In the genomic region with DNA sequence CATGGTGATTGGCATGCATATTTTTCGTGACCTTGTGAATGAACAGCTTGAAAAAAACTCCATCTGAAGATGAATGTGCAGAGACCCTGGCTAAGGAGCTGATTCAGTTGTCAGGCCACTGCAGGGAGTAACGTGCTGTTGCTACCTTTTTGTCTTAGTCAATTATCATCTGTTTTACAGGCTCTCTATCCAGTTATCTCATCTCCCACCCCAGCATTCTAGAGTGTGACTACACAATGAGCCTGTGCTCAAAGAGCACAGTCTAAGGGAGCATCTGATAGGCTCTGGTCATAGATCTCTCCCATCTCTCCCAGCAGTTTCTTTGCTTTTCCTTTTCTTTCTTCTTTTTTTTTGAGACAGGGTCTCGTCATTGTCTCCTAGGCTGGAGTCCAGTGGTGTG, we compare ENCODE assay signal across 26 cellular contexts. TPM values are rescaled to one million over a fixed set of nuclear protein-coding genes. Genes with fewer than 3 reads are reported as not detected.
"Had no signal": no experiment of that assay in that cellular context is flagged by ENCODE, and none has a peak within 500 bp of the region (broad histone marks: within the 10 kb centered on the region; RNA-seq: fewer than 3 reads in every experiment).

No MANE protein-coding gene starts in this region.

- H3K9ac ChIP-seq: parathyroid adenoma had no signal

- DNase-seq: activated B cell treated with CpG ODN at 0.5 μM for 24 hours; activated CD4-positive, alpha-beta T cell treated with anti-CD3 and anti-CD28 coated beads for 36 hours; activated CD4-positive, alpha-beta T cell treated with anti-CD3 and anti-CD28 coated beads, Interleukin-2, amount 50 U/mL, for 48 hours; activated CD8-positive, alpha-beta memory T cell treated with anti-CD3 and anti-CD28 coated beads, Interleukin-2, amount 50 U/mL, for 48 hours; activated naive CD4-positive, alpha-beta T cell treated with Interleukin-2 at 50 U/mL for 16 hours; activated naive CD8-positive, alpha-beta T cell treated with anti-CD3 and anti-CD28 coated beads, Interleukin-2, amount 10 ng/mL, durations not matched to agents 7 days and 5 days; activated T-cell treated with anti-CD3 and anti-CD28 coated beads, Interleukin-2, amount 50 U/mL, for 4 hours; amniotic stem cell; effector CD4-positive, alpha-beta T cell; foreskin keratinocyte; kidney glomerular epithelial cell; left lung; midbrain; natural killer cell; sigmoid colon; stimulated activated CD4-positive, alpha-beta T cell treated with anti-CD3 and anti-CD28 coated beads, Interleukin-15, amount 100 ng/mL, for 24 hours; stimulated activated CD8-positive, alpha-beta memory T cell treated with anti-CD3 and anti-CD28 coated beads, Interleukin-4, amount 100 ng/mL, for 48 hours; stimulated activated naive CD4-positive, alpha-beta T cell; T1000 had no signal

- H3K36me3 Mint-ChIP-seq: natural killer cell, type B pancreatic cell had no signal

- H3K4me1 Mint-ChIP-seq: activated CD4-positive, alpha-beta T cell treated with anti-CD3 and anti-CD28 coated beads for 36 hours; activated naive CD8-positive, alpha-beta T cell treated with anti-CD3 and anti-CD28 coated beads, Interleukin-2, amount 10 ng/mL, durations not matched to agents 7 days and 5 days; natural killer cell had no signal

- H3K9me3 Mint-ChIP-seq: activated naive CD8-positive, alpha-beta T cell treated with anti-CD3 and anti-CD28 coated beads, Interleukin-2, amount 10 ng/mL, durations not matched to agents 7 days and 5 days; activated T-cell treated with anti-CD3 and anti-CD28 coated beads, Interleukin-2, amount 50 U/mL, for 4 hours; natural killer cell; type B pancreatic cell had no signal

- H3K27ac Mint-ChIP-seq: activated B cell treated with CpG ODN at 0.5 μM for 24 hours; activated CD4-positive, alpha-beta T cell treated with anti-CD3 and anti-CD28 coated beads for 36 hours; activated naive CD8-positive, alpha-beta T cell treated with anti-CD3 and anti-CD28 coated beads, Interleukin-2, amount 10 ng/mL, durations not matched to agents 7 days and 5 days; natural killer cell; type B pancreatic cell had no signal

- H3K27me3 Mint-ChIP-seq: activated B cell treated with CpG ODN at 0.5 μM for 24 hours; activated CD4-positive, alpha-beta T cell treated with anti-CD3 and anti-CD28 coated beads for 36 hours; activated naive CD8-positive, alpha-beta T cell treated with anti-CD3 and anti-CD28 coated beads, Interleukin-2, amount 10 ng/mL, durations not matched to agents 7 days and 5 days; type B pancreatic cell had no signal

- H3K27me3 ChIP-seq: foreskin keratinocyte, left lung, sigmoid colon, vagina had no signal

- H3K9me3 ChIP-seq: left lung, sigmoid colon, thoracic aorta, vagina had no signal

- ATAC-seq: activated CD4-positive, alpha-beta T cell treated with anti-CD3 and anti-CD28 coated beads for 36 hours; activated T-cell treated with anti-CD3 and anti-CD28 coated beads, Interleukin-2, amount 50 U/mL, for 4 hours; foreskin keratinocyte; left lung; natural killer cell had no signal

- H3K4me3 ChIP-seq: left lung, lung, sigmoid colon, smooth muscle cell, thoracic aorta, vagina had no signal

- H3K36me3 ChIP-seq: left lung, thoracic aorta had no signal

- H3K27ac ChIP-seq: foreskin keratinocyte, left lung, parathyroid adenoma, sigmoid colon, thoracic aorta, vagina had no signal

- H3K4me3 Mint-ChIP-seq: activated B cell treated with CpG ODN at 0.5 μM for 24 hours; activated CD4-positive, alpha-beta T cell treated with anti-CD3 and anti-CD28 coated beads for 36 hours; activated naive CD8-positive, alpha-beta T cell treated with anti-CD3 and anti-CD28 coated beads, Interleukin-2, amount 10 ng/mL, durations not matched to agents 7 days and 5 days; activated T-cell treated with anti-CD3 and anti-CD28 coated beads, Interleukin-2, amount 50 U/mL, for 4 hours; natural killer cell; type B pancreatic cell had no signal

- H3K4me1 ChIP-seq: left lung, parathyroid adenoma, sigmoid colon, vagina had no signal

RNA-seq across cellular contexts. Expression of a gene that starts 54.4 kb away (rescaled TPM):
- total RNA-seq: bronchial epithelial cell, foreskin keratinocyte, smooth muscle cell had no signal
